ENCODE assay signal across 17 cellular contexts in genomic region chr5:135450957-135451356, GRCh38. TPM values are rescaled to one million over a fixed set of nuclear protein-coding genes. Genes with fewer than 3 reads are reported as not detected.
DNase-seq lines count a peak whose midpoint lies in the region; ATAC-seq and TF ChIP-seq lines count a peak whose summit lies in the region.
"Had no signal": no experiment of that assay in that cellular context is flagged by ENCODE, and none has a peak within 500 bp of the region (broad histone marks: within the 10 kb centered on the region; RNA-seq: fewer than 3 reads in every experiment).

No MANE protein-coding gene starts in this region.

- H4K20me1 ChIP-seq in BLaER1 (no peaks in the 10 kb centered on the region), neural progenitor cell (ENCODE audit: low read depth) (no peaks in the 10 kb centered on the region), hepatocyte (ENCODE audit: insufficient read depth, poor library complexity, severe bottlenecking) (no peaks in the 10 kb centered on the region)
- no peaks in the 10 kb centered on the region for H4K20me1 ChIP-seq in BLaER1 treated with 17β-estradiol and CSF1 and Interleukin-3, amounts not matched to agents 10 nM and 100 nM

- no peaks in the 10 kb centered on the region for H3F3A ChIP-seq in neural progenitor cell (ENCODE audit: low read depth)

- H3K27me3 Mint-ChIP-seq in activated B cell treated with CpG ODN at 0.5 μM for 24 hours (peaks cover 18% of the 10 kb centered on the region), neural progenitor cell (ENCODE audit: insufficient read depth, low read depth) (peaks cover 13% of the 10 kb centered on the region)

- H3K36me3 ChIP-seq in BLaER1 = no peaks in the 10 kb centered on the region
- peaks cover 0 to 30% (median 0%) of the 10 kb centered on the region in 11 experiments; a peak in 4 of 22 replicates for H3K36me3 ChIP-seq in BLaER1 treated with 17β-estradiol and CSF1 and Interleukin-3, amounts not matched to agents 10 nM and 100 nM
- H3K36me3 ChIP-seq in neural progenitor cell = no peaks in the 10 kb centered on the region
- H3K36me3 ChIP-seq in hepatocyte (replicated peaks; ENCODE audit: insufficient read depth, low read depth) = no peaks in the 10 kb centered on the region
- H3K36me3 ChIP-seq: BE2C had no signal

- H3K79me2 ChIP-seq in neural progenitor cell (ENCODE audit: low read depth) (no peaks in the 10 kb centered on the region), hepatocyte (no peaks in the 10 kb centered on the region)

- WGBS in hepatocyte (ENCODE audit: low lambda C conversion rate, missing lambda C conversion rate) = 97% methylated on average over 2 of the region's 2 CpGs

- H3K4me1 ChIP-seq in BLaER1 (peaks cover 69% of the 10 kb centered on the region), neural progenitor cell (no peaks in the 10 kb centered on the region), hepatocyte (ENCODE audit: insufficient read depth) (no peaks in the 10 kb centered on the region)
- H3K4me1 ChIP-seq in BLaER1 treated with 17β-estradiol and CSF1 and Interleukin-3, amounts not matched to agents 10 nM and 100 nM = peaks cover 68 to 100% (median 79%) of the 10 kb centered on the region in 10 experiments
- H3K4me1 ChIP-seq: BE2C had no signal

- H3K4me3 Mint-ChIP-seq in activated B cell treated with CpG ODN at 0.5 μM for 24 hours (no peak overlapping the region), neural progenitor cell (no peak overlapping the region)
- H3K4me3 Mint-ChIP-seq: CD8-positive, alpha-beta T cell; H9 had no signal

- no peak for ATAC-seq in activated B cell treated with CpG ODN at 0.5 μM for 24 hours (ENCODE audit: low read depth)
- no peak for ATAC-seq in HG03432 (IDR thresholded peaks at IDR 0.05; ENCODE audit: unreplicated experiment)
- ATAC-seq: CD8-positive, alpha-beta T cell had no signal

- no peaks in the 10 kb centered on the region for H3K9me2 ChIP-seq in hepatocyte (replicated peaks; ENCODE audit: insufficient read depth)

- peak; percentile 6 for DNase-seq in activated B cell treated with CpG ODN at 0.5 μM for 24 hours
- DNase-seq in neural progenitor cell (ENCODE audit: low spot score) = no peak
- no peak for DNase-seq in hepatocyte (ENCODE audit: low spot score)
- no peak for DNase-seq in NCI-H2227 treated with DMSO at 0.1 percent for 48 hours (lab: John Stamatoyannopoulos, UW)
- DNase-seq: ACHN; Calu3; CD8-positive, alpha-beta T cell; DMS79 treated with DMSO at 0.1 percent for 48 hours; GF-D8; H9; IMR-90 had no signal

- H3K9me3 ChIP-seq in BLaER1 (no peaks in the 10 kb centered on the region), neural progenitor cell (ENCODE audit: low read depth) (no peaks in the 10 kb centered on the region), hepatocyte (ENCODE audit: low read depth) (no peaks in the 10 kb centered on the region)
- no peaks in the 10 kb centered on the region; a peak in 1 of 22 replicates for H3K9me3 ChIP-seq in BLaER1 treated with 17β-estradiol and CSF1 and Interleukin-3, amounts not matched to agents 10 nM and 100 nM (replicated peaks in 1 of 11)
- H3K9me3 ChIP-seq: BE2C had no signal

- POLR2A ChIA-PET in activated B cell treated with CpG ODN at 0.5 μM for 24 hours (lab: Charles Lee) = no interaction called here

- H3K27me3 ChIP-seq in BLaER1 = no peaks in the 10 kb centered on the region
- H3K27me3 ChIP-seq in BLaER1 treated with 17β-estradiol and CSF1 and Interleukin-3, amounts not matched to agents 10 nM and 100 nM = no peaks in the 10 kb centered on the region
- H3K27me3 ChIP-seq in neural progenitor cell = peaks cover 44% of the 10 kb centered on the region
- no peaks in the 10 kb centered on the region for H3K27me3 ChIP-seq in hepatocyte

- H3K4me2 ChIP-seq in BLaER1 (peak overlapping the region; percentile 72; the same call in 1 of the 2 replicates), neural progenitor cell (no peak overlapping the region), hepatocyte (no peak overlapping the region)
- peak overlapping the region; percentile 86 to 97 (median 91); a peak in 20 of 22 replicates for H3K4me2 ChIP-seq in BLaER1 treated with 17β-estradiol and CSF1 and Interleukin-3, amounts not matched to agents 10 nM and 100 nM

- H3K9me3 Mint-ChIP-seq in activated B cell treated with CpG ODN at 0.5 μM for 24 hours (no peaks in the 10 kb centered on the region), neural progenitor cell (no peaks in the 10 kb centered on the region)
- H3K9me3 Mint-ChIP-seq: CD8-positive, alpha-beta T cell; H9 had no signal

- CTCF ChIA-PET in activated B cell treated with CpG ODN at 0.5 μM for 24 hours (lab: Charles Lee) = interaction anchor here (1.8 kb wide), 1 partner anchor 15 kb away, joined by 6 read pairs; no protein-coding TSS in a partner anchor

- intact Hi-C loops in activated B cell treated with CpG ODN at 0.5 μM for 24 hours (cut with micrococcal nuclease) = no loop called here

- H3K9ac ChIP-seq in BLaER1 (no peak overlapping the region), neural progenitor cell (no peak overlapping the region)
- peak overlapping the region in 2 of 11 experiments; percentile 77 to 80; a peak in 4 of 22 replicates for H3K9ac ChIP-seq in BLaER1 treated with 17β-estradiol and CSF1 and Interleukin-3, amounts not matched to agents 10 nM and 100 nM

- H3K27ac Mint-ChIP-seq in activated B cell treated with CpG ODN at 0.5 μM for 24 hours (no peak overlapping the region), neural progenitor cell (peak overlapping the region; percentile 74)
- H3K27ac Mint-ChIP-seq: CD8-positive, alpha-beta T cell; H9 had no signal

- H3K36me3 Mint-ChIP-seq in activated B cell treated with CpG ODN at 0.5 μM for 24 hours (ENCODE audit: low read depth) (no peaks in the 10 kb centered on the region), neural progenitor cell (no peaks in the 10 kb centered on the region)
- H3K36me3 Mint-ChIP-seq: CD8-positive, alpha-beta T cell had no signal

- no peak for TF ChIP-seq CTCF in activated B cell treated with CpG ODN at 0.5 μM for 24 hours (IDR thresholded peaks at IDR 0.05)
- no peak for TF ChIP-seq CTCF in neural progenitor cell (IDR thresholded peaks at IDR 0.05)
- no peak for TF ChIP-seq CTCF in hepatocyte (IDR thresholded peaks at IDR 0.05; ENCODE audit: poor library complexity)

- H3K4me1 Mint-ChIP-seq in activated B cell treated with CpG ODN at 0.5 μM for 24 hours (no peaks in the 10 kb centered on the region), neural progenitor cell (peaks cover 11% of the 10 kb centered on the region)

- H2AFZ ChIP-seq in neural progenitor cell (replicated peaks) = no peak overlapping the region
- H2AFZ ChIP-seq in hepatocyte = no peak overlapping the region

- no peak overlapping the region; the same call in 1 of the 2 replicates for H3K27ac ChIP-seq in BLaER1
- peak overlapping the region in 2 of 11 experiments; percentile 62 to 69; a peak in 3 of 22 replicates for H3K27ac ChIP-seq in BLaER1 treated with 17β-estradiol and CSF1 and Interleukin-3, amounts not matched to agents 10 nM and 100 nM
- no peak overlapping the region for H3K27ac ChIP-seq in neural progenitor cell
- no peak overlapping the region for H3K27ac ChIP-seq in hepatocyte

- H3K4me3 ChIP-seq in BLaER1 = no peak overlapping the region
- peak overlapping the region in 5 of 10 experiments; percentile 46 to 60 (median 52); a peak in 8 of 20 replicates for H3K4me3 ChIP-seq in BLaER1 treated with 17β-estradiol and CSF1 and Interleukin-3, amounts not matched to agents 10 nM and 100 nM
- H3K4me3 ChIP-seq in neural progenitor cell = no peak overlapping the region
- H3K4me3 ChIP-seq in hepatocyte = no peak overlapping the region
- H3K4me3 ChIP-seq: K562 had no signal

RNA-seq across cellular contexts. Expression of gene TIFAB, which starts 1.2 kb away (rescaled TPM):
- not detected in 2 replicates for total RNA-seq in activated B cell treated with CpG ODN at 0.5 μM for 24 hours
- total RNA-seq in neural progenitor cell (ENCODE audit: low replicate concordance) = not detected in 2 replicates
- not detected in 2 replicates for total RNA-seq in hepatocyte
- polyA plus RNA-seq in hepatocyte = not detected in 2 replicates
- total RNA-seq: Calu3; CD8-positive, alpha-beta T cell; H1; H9; IMR-90; K562 had no signal
- polyA plus RNA-seq: H1, IMR-90, K562 had no signal

RNA-seq across cellular contexts. Expression of gene DCANP1, which starts 3.8 kb away (rescaled TPM):
- total RNA-seq in activated B cell treated with CpG ODN at 0.5 μM for 24 hours (not detected in 2 replicates), neural progenitor cell (ENCODE audit: low replicate concordance) (not detected in 2 replicates), hepatocyte (not detected in 2 replicates)
- polyA plus RNA-seq in hepatocyte = not detected in 2 replicates
- total RNA-seq: Calu3; CD8-positive, alpha-beta T cell; H1; H9; IMR-90; K562 had no signal
- polyA plus RNA-seq: H1, IMR-90, K562 had no signal

RNA-seq across cellular contexts. Expression of gene MACROH2A1, which starts 51.9 kb away (rescaled TPM):
- 115 and 125 TPM in 2 replicates for total RNA-seq in activated B cell treated with CpG ODN at 0.5 μM for 24 hours
- 179 and 227 TPM in 2 replicates for total RNA-seq in neural progenitor cell (ENCODE audit: low replicate concordance)
- 304 and 311 TPM in 2 replicates for total RNA-seq in hepatocyte
- polyA plus RNA-seq in hepatocyte = 180 and 198 TPM in 2 replicates

Comparison
In these comparisons a context has a peak if more than half of its experiments do, and no peak if none do; other contexts are left out.
1. H3K4me2 ChIP-seq: peak in BLaER1 (single experiment) and BLaER1 treated with 17β-estradiol and CSF1 and Interleukin-3, amounts not matched to agents 10 nM and 100 nM (11 of 11); none in neural progenitor cell (single experiment) and hepatocyte (single experiment).